8 cellular contexts compared by ENCODE assay signal in the genomic region with DNA sequence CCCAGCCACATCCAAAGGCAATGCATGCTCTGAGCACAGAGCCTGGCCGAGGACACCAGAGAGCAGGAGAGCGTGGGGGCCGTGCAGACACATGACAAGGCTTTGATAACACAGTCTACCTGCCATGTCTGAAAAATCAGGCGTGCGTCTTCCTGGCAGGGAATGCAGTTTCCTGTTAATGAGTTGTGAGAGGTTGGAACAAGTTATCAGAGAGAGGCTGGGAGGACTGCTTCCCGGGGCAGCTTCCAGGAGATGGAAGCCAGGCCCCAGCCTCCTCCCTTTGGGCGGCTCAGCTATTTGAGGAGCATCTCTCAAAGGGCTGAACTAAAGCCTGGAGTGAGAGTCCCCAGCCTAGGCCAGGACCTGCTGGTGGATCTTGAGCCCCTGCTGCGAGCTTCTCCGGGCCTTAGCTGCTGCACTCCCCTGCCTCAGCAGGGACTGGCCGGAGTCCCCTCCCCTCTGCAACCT.
DNase-seq lines count a peak whose midpoint lies in the region; ATAC-seq and TF ChIP-seq lines count a peak whose summit lies in the region.

No MANE protein-coding gene starts in this region.

- H3K4me1 ChIP-seq in body of pancreas (peaks cover 35% of the 10 kb centered on the region), smooth muscle cell (ENCODE audit: low read depth) (peaks cover 22% of the 10 kb centered on the region)

- no peak overlapping the region for H3K9ac ChIP-seq in smooth muscle cell (ENCODE audit: low read depth)

- H3K27me3 ChIP-seq in body of pancreas (no peaks in the 10 kb centered on the region), layer of hippocampus (ENCODE audit: control insufficient read depth, insufficient read depth, low read length) (no peaks in the 10 kb centered on the region), smooth muscle cell (ENCODE audit: low read depth) (no peaks in the 10 kb centered on the region)

- H4K20me1 ChIP-seq in smooth muscle cell (ENCODE audit: low read depth) = peaks cover 12% of the 10 kb centered on the region

- TF ChIP-seq POLR2A in body of pancreas (IDR thresholded peaks at IDR 0.05) = no peak

- 14 to 22% methylated on average over 5 to 10 of the region's 10 CpGs for WGBS in body of pancreas, 2 donors
- WGBS in smooth muscle cell (ENCODE audit: low lambda C conversion rate) = 38% methylated on average over 10 of the region's 10 CpGs

- H3K79me2 ChIP-seq in smooth muscle cell (ENCODE audit: low read depth) = no peaks in the 10 kb centered on the region

- DNase-seq in HK-2 (ENCODE audit: unreplicated experiment) = peak; percentile 23
- DNase-seq in body of pancreas = peak; percentile 70 to 81 (median 78)
- no peak for DNase-seq in smooth muscle cell (lab: John Stamatoyannopoulos, UW; ENCODE audit: unreplicated experiment)
- DNase-seq in GM10266 (ENCODE audit: extremely low spot score) = no peak
- DNase-seq in LoVo (ENCODE audit: low spot score) = no peak
- no peak for DNase-seq in KG1 (lab: John Stamatoyannopoulos, UW)

- TF ChIP-seq CTCF in body of pancreas (IDR thresholded peaks at IDR 0.05) (no peak), smooth muscle cell (IDR thresholded peaks at IDR 0.05; ENCODE audit: borderline replicate concordance, insufficient read depth, poor library complexity, severe bottlenecking) (no peak), GM10266 (IDR thresholded peaks at IDR 0.05; ENCODE audit: control insufficient read depth, insufficient read depth, low read depth, missing control alignments) (no peak)

- no peaks in the 10 kb centered on the region for H3K36me3 ChIP-seq in body of pancreas (replicated peaks in 1 of 2; ENCODE audit: insufficient read depth in 1 of 2, low read depth in 2 of 2)
- no peaks in the 10 kb centered on the region for H3K36me3 ChIP-seq in smooth muscle cell (ENCODE audit: low read depth)

- no peaks in the 10 kb centered on the region for H3F3A ChIP-seq in smooth muscle cell (ENCODE audit: low read depth)

- H3K4me3 ChIP-seq in body of pancreas (no peak overlapping the region), smooth muscle cell (no peak overlapping the region)

- peak overlapping the region; percentile 33 for H3K4me2 ChIP-seq in smooth muscle cell

- ATAC-seq in body of pancreas = peak; percentile 83
- ATAC-seq in GM19023 (IDR thresholded peaks at IDR 0.05; ENCODE audit: unreplicated experiment) = no peak

- intact Hi-C loops in body of pancreas (cut with DNase I) = no loop called here

- no peak overlapping the region for H2AFZ ChIP-seq in smooth muscle cell (ENCODE audit: low read depth)

- H3K9me3 ChIP-seq in body of pancreas = no peaks in the 10 kb centered on the region
- H3K9me3 ChIP-seq in smooth muscle cell (replicated peaks; ENCODE audit: low read depth) = no peaks in the 10 kb centered on the region

- H3K27ac ChIP-seq in body of pancreas = peak overlapping the region in 3 of 4 donors; percentile 2 to 41 (median 22)
- peak overlapping the region; percentile 5 for H3K27ac ChIP-seq in layer of hippocampus (ENCODE audit: low read depth, low read length)
- no peak overlapping the region for H3K27ac ChIP-seq in smooth muscle cell (ENCODE audit: low read depth)

Comparison
In these comparisons a context has a peak if more than half of its experiments do, and no peak if none do; other contexts are left out.
1. DNase-seq: peak in HK-2 (single experiment) and body of pancreas (4 of 4); none in smooth muscle cell (single experiment), GM10266 (single experiment), LoVo (single experiment) and KG1 (single experiment).